Comparison of ENCODE assay signal across 9 cellular contexts in the genomic region with DNA sequence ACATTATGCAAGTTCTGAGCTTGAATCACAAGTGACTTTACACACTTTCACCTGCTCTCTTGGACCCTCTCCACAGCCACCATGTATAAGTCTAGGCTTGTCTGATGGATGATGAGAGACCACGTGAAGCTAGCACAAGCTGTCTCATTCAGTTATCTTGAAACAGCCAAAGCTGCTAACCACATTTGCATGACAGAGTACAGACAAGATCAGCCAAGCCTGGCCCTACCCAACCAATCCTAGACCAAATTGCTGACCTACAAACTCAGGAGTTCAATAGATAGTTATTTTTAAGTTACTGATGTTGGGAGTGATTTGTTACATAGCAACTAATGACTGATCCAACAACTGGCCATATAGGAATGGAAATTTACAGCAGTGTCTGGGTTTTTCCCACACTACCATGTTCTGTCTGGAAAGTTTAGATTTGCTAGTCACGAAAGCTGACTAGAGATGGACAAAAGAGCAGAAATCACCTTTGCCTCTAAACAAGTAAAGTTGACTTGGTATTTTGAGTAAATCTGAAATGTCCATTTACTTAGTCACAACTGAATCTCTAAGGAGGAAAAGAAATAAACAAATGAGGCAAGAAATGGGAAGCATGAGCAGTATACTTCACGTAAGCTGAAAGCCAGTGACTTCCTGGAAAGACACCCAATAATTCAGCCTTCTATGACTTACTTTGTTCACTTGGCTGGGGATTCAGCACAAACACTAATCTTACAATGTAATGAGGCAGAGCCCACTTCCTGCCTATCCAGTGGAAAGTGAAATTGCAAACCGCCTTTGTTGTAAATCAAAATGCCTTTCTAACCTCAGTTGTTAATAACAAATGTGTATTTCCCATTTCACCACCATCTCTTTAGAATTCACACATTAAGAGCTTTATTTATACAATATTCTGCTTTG.
DNase-seq lines count a peak whose midpoint lies in the region; ATAC-seq and TF ChIP-seq lines count a peak whose summit lies in the region.
"Had no signal": no experiment of that assay in that cellular context is flagged by ENCODE, and none has a peak within 500 bp of the region (broad histone marks: within the 10 kb centered on the region; RNA-seq: fewer than 3 reads in every experiment).

No MANE protein-coding gene starts in this region.

- H3K9me3 Mint-ChIP-seq in chondrocyte (ENCODE audit: low read depth) = peaks cover 17% of the 10 kb centered on the region

- no peaks in the 10 kb centered on the region for H3K9me3 ChIP-seq in gastroesophageal sphincter
- no peaks in the 10 kb centered on the region for H3K9me3 ChIP-seq in psoas muscle

- H3K27ac ChIP-seq in gastroesophageal sphincter (no peak overlapping the region), psoas muscle (no peak overlapping the region)

- intact Hi-C loops in psoas muscle (cut with DNase I) = no loop called here

- no peak overlapping the region for H3K27ac Mint-ChIP-seq in chondrocyte (ENCODE audit: unreplicated experiment)

- no peaks in the 10 kb centered on the region for H3K4me1 Mint-ChIP-seq in chondrocyte (ENCODE audit: low read depth)

- ATAC-seq in GM18505 (IDR thresholded peaks at IDR 0.05; ENCODE audit: unreplicated experiment) (peak; percentile 76), GM21447 (IDR thresholded peaks at IDR 0.05; ENCODE audit: unreplicated experiment) (peak; percentile 77), HG03159 (IDR thresholded peaks at IDR 0.05; ENCODE audit: unreplicated experiment) (peak; percentile 80), gastroesophageal sphincter (no peak), psoas muscle (no peak)

- H3K4me1 ChIP-seq in gastroesophageal sphincter (peaks cover 0 to 4% (median 0%) of the 10 kb centered on the region in 3 donors), psoas muscle (no peaks in the 10 kb centered on the region)

- no peaks in the 10 kb centered on the region for H3K36me3 ChIP-seq in gastroesophageal sphincter
- no peaks in the 10 kb centered on the region for H3K36me3 ChIP-seq in psoas muscle (ENCODE audit: insufficient read depth in 1 of 2, low read depth in 1 of 2)

- H3K27me3 ChIP-seq in gastroesophageal sphincter (no peaks in the 10 kb centered on the region), psoas muscle (ENCODE audit: insufficient read depth in 3 of 3, low read length in 2 of 3) (no peaks in the 10 kb centered on the region)

- H3K36me3 Mint-ChIP-seq in chondrocyte (ENCODE audit: low read depth) = no peaks in the 10 kb centered on the region

- H3K27me3 Mint-ChIP-seq in chondrocyte (ENCODE audit: low read depth) = peaks cover 8% of the 10 kb centered on the region

- DNase-seq in fibroblast of mammary gland (ENCODE audit: low read depth) (peak; percentile 26), psoas muscle (no peak), chondrocyte (ENCODE audit: low spot score) (no peak), activated gamma-delta T cell (lab: John Stamatoyannopoulos, UW) (no peak)

- TF ChIP-seq POLR2A in GM18505 (IDR thresholded peaks at IDR 0.05; ENCODE audit: borderline replicate concordance, extremely low read depth, insufficient read depth, insufficient read length) (no peak), gastroesophageal sphincter (IDR thresholded peaks at IDR 0.05) (no peak)

- 22 to 30% methylated on average over 3 to 4 of the region's 4 CpGs for WGBS in gastroesophageal sphincter (ENCODE audit: low coverage in 1 of 2), 2 donors
- WGBS in psoas muscle, 3 donors = 52 to 56% (median 53%) methylated on average over 4 of the region's 4 CpGs

- H3K4me3 ChIP-seq in fibroblast of mammary gland (ENCODE audit: control insufficient read depth, low read depth, low read length) = no peak overlapping the region
- H3K4me3 ChIP-seq in gastroesophageal sphincter = no peak overlapping the region
- H3K4me3 ChIP-seq in psoas muscle = no peak overlapping the region

- no peak for TF ChIP-seq EP300 in gastroesophageal sphincter (IDR thresholded peaks at IDR 0.05)

- TF ChIP-seq CTCF in fibroblast of mammary gland (conservative IDR thresholded peaks at IDR 0.05; ENCODE audit: control insufficient read depth, insufficient read depth, low read depth, low read length) (no peak), gastroesophageal sphincter (IDR thresholded peaks at IDR 0.05) (no peak), psoas muscle (IDR thresholded peaks at IDR 0.05) (no peak), chondrocyte (IDR thresholded peaks at IDR 0.05) (no peak)

- no peak overlapping the region for H3K4me3 Mint-ChIP-seq in chondrocyte (ENCODE audit: unreplicated experiment)
- H3K4me3 Mint-ChIP-seq: neural crest cell had no signal

Comparison
In these comparisons a context has a peak if more than half of its experiments do, and no peak if none do; other contexts are left out.
1. ATAC-seq: peak in GM18505 (single experiment), GM21447 (single experiment) and HG03159 (single experiment); none in gastroesophageal sphincter (single experiment) and psoas muscle (0 of 4).